2 cellular contexts compared by ENCODE assay signal in the genomic region with DNA sequence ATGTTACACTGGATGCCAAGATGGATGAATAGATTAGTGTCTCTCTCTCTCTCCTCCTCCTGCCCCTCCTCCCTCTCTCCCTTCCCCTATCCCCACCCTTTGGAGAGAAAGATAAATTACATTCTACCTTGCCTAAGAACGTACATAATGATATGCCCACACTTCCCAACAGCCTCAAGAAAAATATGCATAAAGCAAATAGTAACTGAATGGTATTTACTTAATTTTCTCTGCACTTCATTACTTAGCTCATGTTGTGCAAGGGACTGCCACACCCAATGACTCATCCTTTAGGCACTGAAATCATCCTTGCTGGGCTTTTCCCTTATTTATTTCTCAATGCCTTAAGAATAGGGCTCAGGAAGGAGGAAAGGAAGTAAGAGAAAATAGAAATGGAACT.
TF ChIP-seq lines count a peak whose summit lies in the region.

No MANE protein-coding gene starts in this region.

TF ChIP-seq in K562, 482 proteins besides CTCF, POLR2A, EP300 and RAD21 (continued from another document):
- TF ChIP-seq ZNF780A (CRISPR knock-in tag; IDR thresholded peaks at IDR 0.05), result no peak
- TF ChIP-seq JUND (IDR thresholded peaks at IDR 0.05; ENCODE audit: borderline replicate concordance, low read depth, low read length), result peak; percentile 37; the same call in 1 of the 2 replicates
- TF ChIP-seq JUND (tag; IDR thresholded peaks at IDR 0.05; ENCODE audit: borderline replicate concordance, low read depth, low read length), result peak; percentile 54; the same call in 1 of the 3 replicates
- peak; percentile 57 for TF ChIP-seq CEBPB (tag; IDR thresholded peaks at IDR 0.05)
- TF ChIP-seq FOS (IDR thresholded peaks at IDR 0.05; ENCODE audit: extremely low read depth, insufficient read length), result no peak
- TF ChIP-seq ATF3 (IDR thresholded peaks at IDR 0.05), result peak; percentile 63
- TF ChIP-seq ATF3 (CRISPR knock-in tag; conservative IDR thresholded peaks at IDR 0.05), result no peak
- no peak for TF ChIP-seq ZC3H4 (CRISPR knock-in tag; IDR thresholded peaks at IDR 0.05; ENCODE audit: borderline replicate concordance)
- TF ChIP-seq ZNF174 (CRISPR knock-in tag; IDR thresholded peaks at IDR 0.05), result no peak

TF ChIP-seq in HepG2, 621 proteins besides CTCF, POLR2A, EP300 and RAD21 (continued from another document and continues in another):
- TF ChIP-seq, protein P1, sequence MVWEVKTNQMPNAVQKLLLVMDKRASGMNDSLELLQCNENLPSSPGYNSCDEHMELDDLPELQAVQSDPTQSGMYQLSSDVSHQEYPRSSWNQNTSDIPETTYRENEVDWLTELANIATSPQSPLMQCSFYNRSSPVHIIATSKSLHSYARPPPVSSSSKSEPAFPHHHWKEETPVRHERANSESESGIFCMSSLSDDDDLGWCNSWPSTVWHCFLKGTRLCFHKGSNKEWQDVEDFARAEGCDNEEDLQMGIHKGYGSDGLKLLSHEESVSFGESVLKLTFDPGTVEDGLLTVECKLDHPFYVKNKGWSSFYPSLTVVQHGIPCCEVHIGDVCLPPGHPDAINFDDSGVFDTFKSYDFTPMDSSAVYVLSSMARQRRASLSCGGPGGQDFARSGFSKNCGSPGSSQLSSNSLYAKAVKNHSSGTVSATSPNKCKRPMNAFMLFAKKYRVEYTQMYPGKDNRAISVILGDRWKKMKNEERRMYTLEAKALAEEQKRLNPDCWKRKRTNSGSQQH (CRISPR knock-in tag; IDR thresholded peaks at IDR 0.05; ENCODE audit: low read depth), result no peak
- TF ChIP-seq KDM4B (CRISPR knock-in tag; IDR thresholded peaks at IDR 0.05) (no peak), GFI1 (CRISPR knock-in tag; IDR thresholded peaks at IDR 0.05; ENCODE audit: borderline replicate concordance) (no peak), AGO1 (IDR thresholded peaks at IDR 0.05; ENCODE audit: low read depth, low read length, poor library complexity, severe bottlenecking) (no peak), ZNF251 (CRISPR knock-in tag; IDR thresholded peaks at IDR 0.05) (no peak), ZBTB7B (CRISPR knock-in tag; IDR thresholded peaks at IDR 0.05) (no peak), TEAD2 (CRISPR knock-in tag; IDR thresholded peaks at IDR 0.05) (no peak), ZFP36L1 (CRISPR knock-in tag; IDR thresholded peaks at IDR 0.05) (no peak), NONO (IDR thresholded peaks at IDR 0.05) (no peak), NONO (CRISPR knock-in tag; conservative IDR thresholded peaks at IDR 0.05) (no peak), CERS6 (CRISPR knock-in tag; IDR thresholded peaks at IDR 0.05) (no peak), TEAD3 (CRISPR knock-in tag; optimal IDR thresholded peaks at IDR 0.05; ENCODE audit: borderline replicate concordance) (peak; percentile 20), NR1H2 (CRISPR knock-in tag; IDR thresholded peaks at IDR 0.05; ENCODE audit: borderline replicate concordance, low read depth) (no peak), ZXDC (CRISPR knock-in tag; IDR thresholded peaks at IDR 0.05) (no peak), HNRNPL (IDR thresholded peaks at IDR 0.05; ENCODE audit: low read depth, low read length) (no peak), ZSCAN12 (CRISPR knock-in tag; IDR thresholded peaks at IDR 0.05) (no peak), MED13 (CRISPR knock-in tag; IDR thresholded peaks at IDR 0.05) (no peak), ZNF431 (CRISPR knock-in tag; IDR thresholded peaks at IDR 0.05; ENCODE audit: borderline replicate concordance, low read depth) (no peak), ATF1 (CRISPR knock-in tag; IDR thresholded peaks at IDR 0.05) (no peak), FOSL2 (CRISPR knock-in tag; IDR thresholded peaks at IDR 0.05) (peak; percentile 94), CEBPG (CRISPR knock-in tag; IDR thresholded peaks at IDR 0.05) (peak; percentile 55; the same call in 1 of the 2 replicates), HMG20A (CRISPR knock-in tag; IDR thresholded peaks at IDR 0.05; ENCODE audit: borderline replicate concordance) (0 out of 2 replicates have a peak, but pooled peaks have one; percentile 20), EEA1 (CRISPR knock-in tag; IDR thresholded peaks at IDR 0.05; ENCODE audit: borderline replicate concordance) (no peak), IKZF5 (CRISPR knock-in tag; IDR thresholded peaks at IDR 0.05) (no peak), MZF1 (CRISPR knock-in tag; IDR thresholded peaks at IDR 0.05; ENCODE audit: borderline replicate concordance) (no peak), ZNF260 (CRISPR knock-in tag; IDR thresholded peaks at IDR 0.05; ENCODE audit: borderline replicate concordance, low read depth) (no peak), ZNF33A (CRISPR knock-in tag; IDR thresholded peaks at IDR 0.05; ENCODE audit: borderline replicate concordance) (no peak), ZNF772 (CRISPR knock-in tag; IDR thresholded peaks at IDR 0.05) (no peak), ZNF24 (IDR thresholded peaks at IDR 0.05) (no peak), ZNF879 (CRISPR knock-in tag; IDR thresholded peaks at IDR 0.05) (no peak), ZNF234 (CRISPR knock-in tag; conservative IDR thresholded peaks at IDR 0.05) (no peak), ZMYM4 (CRISPR knock-in tag; IDR thresholded peaks at IDR 0.05) (no peak), FOXA3 (CRISPR knock-in tag; IDR thresholded peaks at IDR 0.05) (0 out of 2 replicates have a peak, but pooled peaks have one; percentile 18), SP5 (CRISPR knock-in tag; IDR thresholded peaks at IDR 0.05; ENCODE audit: borderline replicate concordance, low read depth) (no peak), POGZ (CRISPR knock-in tag; IDR thresholded peaks at IDR 0.05) (no peak), ZSCAN9 (CRISPR knock-in tag; IDR thresholded peaks at IDR 0.05; ENCODE audit: borderline replicate concordance) (no peak), GATAD2A (CRISPR knock-in tag; IDR thresholded peaks at IDR 0.05) (peak; percentile 49; the same call in 1 of the 2 replicates), CEBPB (IDR thresholded peaks at IDR 0.05; ENCODE audit: borderline replicate concordance, low read depth, low read length) (peak; percentile 82), SALL1 (CRISPR knock-in tag; IDR thresholded peaks at IDR 0.05) (no peak), ZNF337 (CRISPR knock-in tag; IDR thresholded peaks at IDR 0.05; ENCODE audit: borderline replicate concordance, low read depth) (no peak), CREB3 (CRISPR knock-in tag; IDR thresholded peaks at IDR 0.05) (no peak), ZNF792 (CRISPR knock-in tag; IDR thresholded peaks at IDR 0.05) (no peak), ZNF235 (CRISPR knock-in tag; IDR thresholded peaks at IDR 0.05; ENCODE audit: borderline replicate concordance) (no peak), RFXAP (CRISPR knock-in tag; IDR thresholded peaks at IDR 0.05; ENCODE audit: borderline replicate concordance) (no peak)
- TF ChIP-seq, protein P2, sequence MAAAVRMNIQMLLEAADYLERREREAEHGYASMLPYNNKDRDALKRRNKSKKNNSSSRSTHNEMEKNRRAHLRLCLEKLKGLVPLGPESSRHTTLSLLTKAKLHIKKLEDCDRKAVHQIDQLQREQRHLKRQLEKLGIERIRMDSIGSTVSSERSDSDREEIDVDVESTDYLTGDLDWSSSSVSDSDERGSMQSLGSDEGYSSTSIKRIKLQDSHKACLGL (CRISPR knock-in tag; IDR thresholded peaks at IDR 0.05), result no peak
- TF ChIP-seq, protein P3, sequence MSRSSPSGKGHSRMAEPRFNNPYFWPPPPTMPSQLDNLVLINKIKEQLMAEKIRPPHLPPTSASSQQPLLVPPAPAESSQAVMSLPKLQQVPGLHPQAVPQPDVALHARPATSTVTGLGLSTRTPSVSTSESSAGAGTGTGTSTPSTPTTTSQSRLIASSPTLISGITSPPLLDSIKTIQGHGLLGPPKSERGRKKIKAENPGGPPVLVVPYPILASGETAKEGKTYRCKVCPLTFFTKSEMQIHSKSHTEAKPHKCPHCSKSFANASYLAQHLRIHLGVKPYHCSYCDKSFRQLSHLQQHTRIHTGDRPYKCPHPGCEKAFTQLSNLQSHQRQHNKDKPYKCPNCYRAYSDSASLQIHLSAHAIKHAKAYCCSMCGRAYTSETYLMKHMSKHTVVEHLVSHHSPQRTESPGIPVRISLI (CRISPR knock-in tag; IDR thresholded peaks at IDR 0.05; ENCODE audit: borderline replicate concordance), result no peak
- TF ChIP-seq, protein P4, sequence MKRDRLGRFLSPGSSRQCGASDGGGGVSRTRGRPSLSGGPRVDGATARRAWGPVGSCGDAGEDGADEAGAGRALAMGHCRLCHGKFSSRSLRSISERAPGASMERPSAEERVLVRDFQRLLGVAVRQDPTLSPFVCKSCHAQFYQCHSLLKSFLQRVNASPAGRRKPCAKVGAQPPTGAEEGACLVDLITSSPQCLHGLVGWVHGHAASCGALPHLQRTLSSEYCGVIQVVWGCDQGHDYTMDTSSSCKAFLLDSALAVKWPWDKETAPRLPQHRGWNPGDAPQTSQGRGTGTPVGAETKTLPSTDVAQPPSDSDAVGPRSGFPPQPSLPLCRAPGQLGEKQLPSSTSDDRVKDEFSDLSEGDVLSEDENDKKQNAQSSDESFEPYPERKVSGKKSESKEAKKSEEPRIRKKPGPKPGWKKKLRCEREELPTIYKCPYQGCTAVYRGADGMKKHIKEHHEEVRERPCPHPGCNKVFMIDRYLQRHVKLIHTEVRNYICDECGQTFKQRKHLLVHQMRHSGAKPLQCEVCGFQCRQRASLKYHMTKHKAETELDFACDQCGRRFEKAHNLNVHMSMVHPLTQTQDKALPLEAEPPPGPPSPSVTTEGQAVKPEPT (CRISPR knock-in tag; IDR thresholded peaks at IDR 0.05; ENCODE audit: low read depth), result no peak
- TF ChIP-seq, protein P5, sequence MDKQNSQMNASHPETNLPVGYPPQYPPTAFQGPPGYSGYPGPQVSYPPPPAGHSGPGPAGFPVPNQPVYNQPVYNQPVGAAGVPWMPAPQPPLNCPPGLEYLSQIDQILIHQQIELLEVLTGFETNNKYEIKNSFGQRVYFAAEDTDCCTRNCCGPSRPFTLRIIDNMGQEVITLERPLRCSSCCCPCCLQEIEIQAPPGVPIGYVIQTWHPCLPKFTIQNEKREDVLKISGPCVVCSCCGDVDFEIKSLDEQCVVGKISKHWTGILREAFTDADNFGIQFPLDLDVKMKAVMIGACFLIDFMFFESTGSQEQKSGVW (CRISPR knock-in tag; IDR thresholded peaks at IDR 0.05; ENCODE audit: borderline replicate concordance), result no peak
- TF ChIP-seq, protein P6, sequence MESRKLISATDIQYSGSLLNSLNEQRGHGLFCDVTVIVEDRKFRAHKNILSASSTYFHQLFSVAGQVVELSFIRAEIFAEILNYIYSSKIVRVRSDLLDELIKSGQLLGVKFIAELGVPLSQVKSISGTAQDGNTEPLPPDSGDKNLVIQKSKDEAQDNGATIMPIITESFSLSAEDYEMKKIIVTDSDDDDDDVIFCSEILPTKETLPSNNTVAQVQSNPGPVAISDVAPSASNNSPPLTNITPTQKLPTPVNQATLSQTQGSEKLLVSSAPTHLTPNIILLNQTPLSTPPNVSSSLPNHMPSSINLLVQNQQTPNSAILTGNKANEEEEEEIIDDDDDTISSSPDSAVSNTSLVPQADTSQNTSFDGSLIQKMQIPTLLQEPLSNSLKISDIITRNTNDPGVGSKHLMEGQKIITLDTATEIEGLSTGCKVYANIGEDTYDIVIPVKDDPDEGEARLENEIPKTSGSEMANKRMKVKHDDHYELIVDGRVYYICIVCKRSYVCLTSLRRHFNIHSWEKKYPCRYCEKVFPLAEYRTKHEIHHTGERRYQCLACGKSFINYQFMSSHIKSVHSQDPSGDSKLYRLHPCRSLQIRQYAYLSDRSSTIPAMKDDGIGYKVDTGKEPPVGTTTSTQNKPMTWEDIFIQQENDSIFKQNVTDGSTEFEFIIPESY (CRISPR knock-in tag; IDR thresholded peaks at IDR 0.05), result no peak
- TF ChIP-seq, protein P7, sequence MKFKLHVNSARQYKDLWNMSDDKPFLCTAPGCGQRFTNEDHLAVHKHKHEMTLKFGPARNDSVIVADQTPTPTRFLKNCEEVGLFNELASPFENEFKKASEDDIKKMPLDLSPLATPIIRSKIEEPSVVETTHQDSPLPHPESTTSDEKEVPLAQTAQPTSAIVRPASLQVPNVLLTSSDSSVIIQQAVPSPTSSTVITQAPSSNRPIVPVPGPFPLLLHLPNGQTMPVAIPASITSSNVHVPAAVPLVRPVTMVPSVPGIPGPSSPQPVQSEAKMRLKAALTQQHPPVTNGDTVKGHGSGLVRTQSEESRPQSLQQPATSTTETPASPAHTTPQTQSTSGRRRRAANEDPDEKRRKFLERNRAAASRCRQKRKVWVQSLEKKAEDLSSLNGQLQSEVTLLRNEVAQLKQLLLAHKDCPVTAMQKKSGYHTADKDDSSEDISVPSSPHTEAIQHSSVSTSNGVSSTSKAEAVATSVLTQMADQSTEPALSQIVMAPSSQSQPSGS (CRISPR knock-in tag; IDR thresholded peaks at IDR 0.05), result no peak
